In genomic region chr16:50683689-50684374, GRCh38 we compare ENCODE assay signal across 8 cellular contexts. TPM values are rescaled to one million over a fixed set of nuclear protein-coding genes. Genes with fewer than 3 reads are reported as not detected.
DNase-seq lines count a peak whose midpoint lies in the region; ATAC-seq, FAIRE-seq and TF ChIP-seq lines count a peak whose summit lies in the region.

No MANE protein-coding gene starts in this region.

- H3K4me3 ChIP-seq in GM12864 (ENCODE audit: low read depth, low read length) (no peak overlapping the region; the same call in 1 of the 2 replicates), small intestine (ENCODE audit: low read depth in 1 of 2, low read length in 2 of 2) (no peak overlapping the region)

- no peaks in the 10 kb centered on the region for H3K36me3 ChIP-seq in small intestine (ENCODE audit: control insufficient read depth in 2 of 2, insufficient read depth in 2 of 2, low read length in 2 of 2)

- ATAC-seq in HG03460 (IDR thresholded peaks at IDR 0.05; ENCODE audit: unreplicated experiment), result peak; percentile 68

- no peaks in the 10 kb centered on the region for H3K4me1 ChIP-seq in small intestine (ENCODE audit: control insufficient read depth in 2 of 2, insufficient read depth in 1 of 2, low read depth in 1 of 2, low read length in 1 of 2)

- WGBS in small intestine, 3 donors, result 71 to 73% (median 73%) methylated on average over 14 of the region's 14 CpGs

- no peaks in the 10 kb centered on the region for H3K9me3 ChIP-seq in small intestine (ENCODE audit: control insufficient read depth, low read depth)

- no peak for FAIRE-seq in small intestine (lab: Jason Lieb, UNC)

- TF ChIP-seq CTCF in GM12864 (IDR thresholded peaks at IDR 0.05; ENCODE audit: low read depth, low read length, missing control alignments) (no peak), GM20000 (IDR thresholded peaks at IDR 0.05; ENCODE audit: extremely low read depth, missing control alignments) (no peak)

- H3K27ac ChIP-seq in small intestine (ENCODE audit: low read depth in 1 of 2, low read length in 1 of 2), result peak overlapping the region in 1 of 2 donors; percentile 82

- DNase-seq in GM12864 (ENCODE audit: low read depth), result peak; percentile 76
- DNase-seq in GM20000 (ENCODE audit: low spot score), result peak; percentile 79
- DNase-seq in activated CD8-positive, alpha-beta memory T cell treated with anti-CD3 and anti-CD28 coated beads, Interleukin-2, amount 50 U/mL, for 48 hours, result peak; percentile 72
- peak; percentile 48 for DNase-seq in small intestine
- DNase-seq in NCI-H82 treated with DMSO at 0.1 percent for 48 hours (lab: John Stamatoyannopoulos, UW; ENCODE audit: unreplicated experiment), result no peak
- no peak for DNase-seq in NCI-H128 (lab: John Stamatoyannopoulos, UW; ENCODE audit: unreplicated experiment)
- no peak for DNase-seq in mucosa of gallbladder (ENCODE audit: low spot score)

- H3K27me3 ChIP-seq in small intestine (ENCODE audit: control insufficient read depth in 2 of 2, insufficient read depth in 2 of 2, low read length in 2 of 2), result no peaks in the 10 kb centered on the region

RNA-seq across cellular contexts. Expression of gene SNX20, which starts 2.7 kb away (rescaled TPM):
- polyA plus RNA-seq in small intestine, result 1 to 10 TPM in 2 of 3 donors, under 1 TPM in 1; 0.22 to 3.0 (median 1.0) TPM
- 4.2 TPM for total RNA-seq in mucosa of gallbladder

RNA-seq across cellular contexts. Expression of gene NOD2, which starts 9.6 kb away (rescaled TPM):
- polyA plus RNA-seq in small intestine, result under 1 TPM in 2 of 3 donors, not detected in 1; 0.54 to 0.58 TPM
- total RNA-seq in mucosa of gallbladder, result 1.5 TPM

RNA-seq across cellular contexts. Expression of gene CYLD, which starts 58.1 kb away (rescaled TPM):
- 1 to 10 TPM; 6.0 to 7.8 (median 7.4) TPM for polyA plus RNA-seq in small intestine
- total RNA-seq in mucosa of gallbladder, result 38.5 TPM

Comparison
In these comparisons a context has a peak if more than half of its experiments do, and no peak if none do; other contexts are left out.
1. DNase-seq: peak in GM12864 (single experiment), GM20000 (single experiment), activated CD8-positive, alpha-beta memory T cell treated with anti-CD3 and anti-CD28 coated beads, Interleukin-2, amount 50 U/mL, for 48 hours (single experiment) and small intestine (single experiment); none in NCI-H82 treated with DMSO at 0.1 percent for 48 hours (single experiment), NCI-H128 (single experiment) and mucosa of gallbladder (single experiment).